Comparison of ENCODE assay signal across 12 cellular contexts in genomic region chr3:197521277-197522182, GRCh38. TPM values are rescaled to one million over a fixed set of nuclear protein-coding genes. Genes with fewer than 3 reads are reported as not detected.
DNase-seq lines count a peak whose midpoint lies in the region; FAIRE-seq and TF ChIP-seq lines count a peak whose summit lies in the region.
"Had no signal": no experiment of that assay in that cellular context is flagged by ENCODE, and none has a peak within 500 bp of the region (broad histone marks: within the 10 kb centered on the region; RNA-seq: fewer than 3 reads in every experiment).

No MANE protein-coding gene starts in this region.

- no peaks in the 10 kb centered on the region for H3K27me3 ChIP-seq in small intestine (ENCODE audit: control insufficient read depth in 2 of 2, insufficient read depth in 2 of 2, low read length in 2 of 2)
- H3K27me3 ChIP-seq: sigmoid colon had no signal

- H3K4me3 ChIP-seq in kidney (ENCODE audit: low read length in 2 of 2): peak overlapping the region in 1 of 2 donors; percentile 30
- H3K4me3 ChIP-seq in small intestine (ENCODE audit: low read depth in 1 of 2, low read length in 2 of 2): no peak overlapping the region
- H3K4me3 ChIP-seq: lung, sigmoid colon had no signal

- H3K4me3 Mint-ChIP-seq in activated T-helper 2 cell treated with anti-CD3 and anti-CD28 coated beads, Interferon-gamma antibody, Interleukin-2, Interleukin-4, amounts not matched to agents 10 μg/mL and 5 μg/mL and 100 μg/mL, durations not matched to agents 14 hours and 24 hours and 36 hours (ENCODE audit: low read depth): no peak overlapping the region

- intact Hi-C loops in activated T-helper 2 cell treated with anti-CD3 and anti-CD28 coated beads, Interferon-gamma antibody, Interleukin-2, Interleukin-4, amounts not matched to agents 10 μg/mL and 5 μg/mL and 100 μg/mL, durations not matched to agents 14 hours and 24 hours and 36 hours (cut with micrococcal nuclease): no loop called here
- intact Hi-C loops in kidney (cut with DNase I): no loop called here

- H3K36me3 ChIP-seq in kidney (ENCODE audit: control insufficient read depth in 1 of 2, insufficient read depth in 2 of 2, low read length in 2 of 2) (peaks cover 0 to 2% of the 10 kb centered on the region in 2 donors), small intestine (ENCODE audit: control insufficient read depth in 2 of 2, insufficient read depth in 2 of 2, low read length in 2 of 2) (no peaks in the 10 kb centered on the region)
- H3K36me3 ChIP-seq: sigmoid colon had no signal

- DNase-seq in DMS53 (lab: John Stamatoyannopoulos, UW): peak; percentile 36
- no peak for DNase-seq in DMS53 treated with DMSO at 0.1 percent for 48 hours (lab: John Stamatoyannopoulos, UW; ENCODE audit: unreplicated experiment)
- DNase-seq in activated T-helper 2 cell treated with anti-CD3 and anti-CD28 coated beads, Interferon-gamma antibody, Interleukin-2, Interleukin-4, amounts not matched to agents 10 μg/mL and 5 μg/mL and 100 μg/mL, durations not matched to agents 14 hours and 24 hours and 36 hours (ENCODE audit: low spot score): no peak
- peak; percentile 62 for DNase-seq in kidney
- DNase-seq in small intestine: no peak
- no peak for DNase-seq in NCI-H1694 (lab: John Stamatoyannopoulos, UW)
- no peak for DNase-seq in SIG-M5 treated with dmso at 0.1 percent for 504 hours (lab: John Stamatoyannopoulos, UW; ENCODE audit: unreplicated experiment)
- no peak for DNase-seq in HK-2 (ENCODE audit: unreplicated experiment)
- DNase-seq: sigmoid colon, SW 1271 had no signal

- H3K27ac ChIP-seq in kidney (ENCODE audit: low read depth in 2 of 2, low read length in 2 of 2) (peak overlapping the region in 1 of 2 donors; percentile 57), small intestine (ENCODE audit: low read depth in 1 of 2, low read length in 1 of 2) (peak overlapping the region; percentile 88 to 94)

- H3K9me3 Mint-ChIP-seq in activated T-helper 2 cell treated with anti-CD3 and anti-CD28 coated beads, Interferon-gamma antibody, Interleukin-2, Interleukin-4, amounts not matched to agents 10 μg/mL and 5 μg/mL and 100 μg/mL, durations not matched to agents 14 hours and 24 hours and 36 hours: no peaks in the 10 kb centered on the region

- TF ChIP-seq CTCF in kidney (IDR thresholded peaks at IDR 0.05; ENCODE audit: borderline replicate concordance, extremely low read depth, insufficient read depth): no peak

- peak overlapping the region; percentile 23 for H3K27ac Mint-ChIP-seq in activated T-helper 2 cell treated with anti-CD3 and anti-CD28 coated beads, Interferon-gamma antibody, Interleukin-2, Interleukin-4, amounts not matched to agents 10 μg/mL and 5 μg/mL and 100 μg/mL, durations not matched to agents 14 hours and 24 hours and 36 hours

- FAIRE-seq in kidney (lab: Jason Lieb, UNC) (no peak), small intestine (lab: Jason Lieb, UNC) (no peak)

- H3K27me3 Mint-ChIP-seq in activated T-helper 2 cell treated with anti-CD3 and anti-CD28 coated beads, Interferon-gamma antibody, Interleukin-2, Interleukin-4, amounts not matched to agents 10 μg/mL and 5 μg/mL and 100 μg/mL, durations not matched to agents 14 hours and 24 hours and 36 hours (ENCODE audit: low read depth): no peaks in the 10 kb centered on the region

- peaks cover 13% of the 10 kb centered on the region for H3K4me1 Mint-ChIP-seq in activated T-helper 2 cell treated with anti-CD3 and anti-CD28 coated beads, Interferon-gamma antibody, Interleukin-2, Interleukin-4, amounts not matched to agents 10 μg/mL and 5 μg/mL and 100 μg/mL, durations not matched to agents 14 hours and 24 hours and 36 hours (ENCODE audit: low read depth)

- H3K4me1 ChIP-seq in kidney (ENCODE audit: control insufficient read depth in 1 of 2, insufficient read depth in 1 of 2, low read depth in 1 of 2, low read length in 2 of 2) (peaks cover 9 to 13% of the 10 kb centered on the region in 2 donors), small intestine (ENCODE audit: control insufficient read depth in 2 of 2, insufficient read depth in 1 of 2, low read depth in 1 of 2, low read length in 1 of 2) (peaks cover 6 to 7% of the 10 kb centered on the region in 2 donors)
- H3K4me1 ChIP-seq: sigmoid colon had no signal

- WGBS in small intestine, 3 donors: 66 to 80% (median 79%) methylated on average over 18 of the region's 18 CpGs

- H3K9ac ChIP-seq in kidney (ENCODE audit: low read length in 2 of 2): peak overlapping the region in 1 of 2 donors; percentile 53

- H3K9me3 ChIP-seq in kidney (ENCODE audit: control insufficient read depth in 1 of 2, low read length in 2 of 2) (no peaks in the 10 kb centered on the region), small intestine (ENCODE audit: control insufficient read depth, low read depth) (no peaks in the 10 kb centered on the region)
- H3K9me3 ChIP-seq: sigmoid colon had no signal

- H3K36me3 Mint-ChIP-seq in activated T-helper 2 cell treated with anti-CD3 and anti-CD28 coated beads, Interferon-gamma antibody, Interleukin-2, Interleukin-4, amounts not matched to agents 10 μg/mL and 5 μg/mL and 100 μg/mL, durations not matched to agents 14 hours and 24 hours and 36 hours (ENCODE audit: low read depth): peaks cover 47% of the 10 kb centered on the region

RNA-seq across cellular contexts. Expression of gene BDH1, which starts 34.2 kb away (rescaled TPM):
- 140 and 146 TPM in 2 replicates for total RNA-seq in activated T-helper 2 cell treated with anti-CD3 and anti-CD28 coated beads, Interferon-gamma antibody, Interleukin-2, Interleukin-4, amounts not matched to agents 10 μg/mL and 5 μg/mL and 100 μg/mL, durations not matched to agents 14 hours and 24 hours and 36 hours
- 21.2 TPM for total RNA-seq in kidney
- polyA plus RNA-seq in kidney (ENCODE audit: insufficient read depth, low read depth, low replicate concordance) (49.6 TPM), small intestine (100 to 1,000 TPM in 1 of 3 donors, 10 to 100 TPM in 2; 71.1 to 101 (median 84.1) TPM)
- total RNA-seq: A172 had no signal

Comparison
In these comparisons a context has a peak if more than half of its experiments do, and no peak if none do; other contexts are left out.
1. DNase-seq: peak in DMS53 (single experiment) and kidney (single experiment); none in DMS53 treated with DMSO at 0.1 percent for 48 hours (single experiment), activated T-helper 2 cell treated with anti-CD3 and anti-CD28 coated beads, Interferon-gamma antibody, Interleukin-2, Interleukin-4, amounts not matched to agents 10 μg/mL and 5 μg/mL and 100 μg/mL, durations not matched to agents 14 hours and 24 hours and 36 hours (single experiment), small intestine (single experiment), NCI-H1694 (single experiment), SIG-M5 treated with dmso at 0.1 percent for 504 hours (single experiment) and HK-2 (single experiment).